Comparison of ENCODE assay signal across 13 cellular contexts in genomic region chr17:4901108-4901647, GRCh38. TPM values are rescaled to one million over a fixed set of nuclear protein-coding genes. Genes with fewer than 3 reads are reported as not detected.
A peak's percentile ranks its signal among the peaks of the same experiment; 100 is the strongest.
DNase-seq lines count a peak whose midpoint lies in the region; ATAC-seq and TF ChIP-seq lines count a peak whose summit lies in the region.
"Had no signal": no experiment of that assay in that cellular context is flagged by ENCODE, and none has a peak within 500 bp of the region (broad histone marks: within the 10 kb centered on the region; RNA-seq: fewer than 3 reads in every experiment).

No MANE protein-coding gene starts in this region.

- no peaks in the 10 kb centered on the region for H3K9me3 ChIP-seq in BLaER1
- H3K9me3 ChIP-seq in H9 (ENCODE audit: control insufficient read depth, low read depth, low read length): no peaks in the 10 kb centered on the region

- no peak overlapping the region for H3K18ac ChIP-seq in H9 (ENCODE audit: insufficient read length, low read depth, low read length)

- peaks cover 14% of the 10 kb centered on the region for H3K36me3 ChIP-seq in BLaER1

- H4K8ac ChIP-seq in H9 (replicated peaks; ENCODE audit: insufficient read length, low read depth, low read length): no peak overlapping the region

- peaks cover 13% of the 10 kb centered on the region for H3K27me3 Mint-ChIP-seq in H9 (ENCODE audit: low read depth)
- no peaks in the 10 kb centered on the region for H3K27me3 Mint-ChIP-seq in central memory CD8-positive, alpha-beta T cell
- no peaks in the 10 kb centered on the region for H3K27me3 Mint-ChIP-seq in natural killer cell treated with Interleukin-12 subunit alpha and Interleukin-12 subunit beta and Interleukin-15 and Interleukin-18, amount 100 ng/mL, for 72 hours

- H2BK12ac ChIP-seq in H9 (ENCODE audit: insufficient read length, low read depth, low read length): no peak overlapping the region

- no peak overlapping the region for H2AK5ac ChIP-seq in H9 (ENCODE audit: insufficient read length, low read length)

- no peak overlapping the region for H2AFZ ChIP-seq in H9 (ENCODE audit: low read length)

- H3K23me2 ChIP-seq in H9 (ENCODE audit: insufficient read length, low read depth, low read length, poor library complexity, severe bottlenecking): peaks cover 12% of the 10 kb centered on the region

- H3K36me3 Mint-ChIP-seq in H9 (ENCODE audit: insufficient read depth in 1 of 3, low read depth in 3 of 3): peaks cover 2 to 10% (median 7%) of the 10 kb centered on the region in 3 experiments; a peak in 5 of 7 replicates
- H3K36me3 Mint-ChIP-seq in central memory CD8-positive, alpha-beta T cell (ENCODE audit: insufficient read depth): peaks cover 35% of the 10 kb centered on the region
- no peaks in the 10 kb centered on the region for H3K36me3 Mint-ChIP-seq in natural killer cell treated with Interleukin-12 subunit alpha and Interleukin-12 subunit beta and Interleukin-15 and Interleukin-18, amount 100 ng/mL, for 72 hours

- no peak for ATAC-seq in central memory CD8-positive, alpha-beta T cell (replicated peaks; ENCODE audit: extremely low read depth, poor library complexity, severe bottlenecking)
- no peak for ATAC-seq in natural killer cell treated with Interleukin-12 subunit alpha and Interleukin-12 subunit beta and Interleukin-15 and Interleukin-18, amount 100 ng/mL, for 72 hours
- ATAC-seq in GM21390 (IDR thresholded peaks at IDR 0.05; ENCODE audit: unreplicated experiment): no peak
- no peak for ATAC-seq in HG03469 (IDR thresholded peaks at IDR 0.05; ENCODE audit: unreplicated experiment)
- ATAC-seq: foreskin keratinocyte had no signal

- H3K23ac ChIP-seq in H9 (ENCODE audit: insufficient read length, low read depth, low read length): no peak overlapping the region

- no peaks in the 10 kb centered on the region for H3K79me1 ChIP-seq in H9 (ENCODE audit: insufficient read depth, low read depth, low read length, poor library complexity, severe bottlenecking)

- no peaks in the 10 kb centered on the region for H3K79me2 ChIP-seq in H9 (ENCODE audit: insufficient read depth, low read length)

- H3K4me1 Mint-ChIP-seq in H9: peaks cover 10 to 28% of the 10 kb centered on the region in 2 experiments
- peaks cover 42% of the 10 kb centered on the region for H3K4me1 Mint-ChIP-seq in central memory CD8-positive, alpha-beta T cell
- H3K4me1 Mint-ChIP-seq in natural killer cell treated with Interleukin-12 subunit alpha and Interleukin-12 subunit beta and Interleukin-15 and Interleukin-18, amount 100 ng/mL, for 72 hours (ENCODE audit: low read depth in 2 of 2): peaks cover 26 to 38% of the 10 kb centered on the region in 2 donors

- peak overlapping the region; percentile 77 for H3K4me2 ChIP-seq in BLaER1
- H3K4me2 ChIP-seq in H9 (ENCODE audit: insufficient read depth, insufficient read length, low read length): peak overlapping the region; percentile 13

- H2BK5ac ChIP-seq in H9 (ENCODE audit: insufficient read length, low read length): no peak overlapping the region

- H3K4me1 ChIP-seq in BLaER1: peaks cover 52% of the 10 kb centered on the region
- peaks cover 3% of the 10 kb centered on the region; the same call in 1 of the 2 replicates for H3K4me1 ChIP-seq in H9 (ENCODE audit: insufficient read depth, low read length)
- H3K4me1 ChIP-seq: foreskin keratinocyte had no signal

- no peaks in the 10 kb centered on the region for H3K9me3 Mint-ChIP-seq in H9
- no peaks in the 10 kb centered on the region for H3K9me3 Mint-ChIP-seq in central memory CD8-positive, alpha-beta T cell
- no peaks in the 10 kb centered on the region for H3K9me3 Mint-ChIP-seq in natural killer cell treated with Interleukin-12 subunit alpha and Interleukin-12 subunit beta and Interleukin-15 and Interleukin-18, amount 100 ng/mL, for 72 hours

- H3K4me3 ChIP-seq in BLaER1: peak overlapping the region; percentile 46

- no peak overlapping the region for H3K14ac ChIP-seq in H9 (ENCODE audit: insufficient read depth, low read length)

- H2BK120ac ChIP-seq in H9 (ENCODE audit: low read depth, low read length, poor library complexity, severe bottlenecking): no peak overlapping the region

- H2BK20ac ChIP-seq in H9 (ENCODE audit: low read depth, low read length, poor library complexity, severe bottlenecking): no peak overlapping the region

- H4K5ac ChIP-seq in H9 (ENCODE audit: insufficient read length, low read depth, low read length): no peak overlapping the region

- no peak overlapping the region for H3T11ph ChIP-seq in H9 (ENCODE audit: low read length)

- H3K27ac ChIP-seq in BLaER1 (no peak overlapping the region), H9 (ENCODE audit: insufficient read length, low read depth, low read length) (no peak overlapping the region)
- H3K27ac ChIP-seq: foreskin keratinocyte had no signal

- peaks cover 35% of the 10 kb centered on the region for H3K27me3 ChIP-seq in BLaER1
- H3K27me3 ChIP-seq in H9 (ENCODE audit: insufficient read depth, low read length): no peaks in the 10 kb centered on the region
- H3K27me3 ChIP-seq: foreskin keratinocyte had no signal

- H4K20me1 ChIP-seq in BLaER1 (no peaks in the 10 kb centered on the region), H9 (ENCODE audit: control insufficient read depth, insufficient read depth, insufficient read length) (no peaks in the 10 kb centered on the region)

- no peak overlapping the region for H3K56ac ChIP-seq in H9 (ENCODE audit: insufficient read length, low read depth, low read length)

- no peak overlapping the region for H2BK15ac ChIP-seq in H9 (ENCODE audit: low read depth, low read length)

- no peak overlapping the region for H3K9ac ChIP-seq in BLaER1
- no peak overlapping the region for H3K9ac ChIP-seq in H9 (ENCODE audit: extremely low read depth, insufficient read length, low read length)

- H3K27ac Mint-ChIP-seq in H9: no peak overlapping the region
- H3K27ac Mint-ChIP-seq in central memory CD8-positive, alpha-beta T cell (ENCODE audit: low read depth): peak overlapping the region; percentile 93
- peak overlapping the region; percentile 57 to 78 for H3K27ac Mint-ChIP-seq in natural killer cell treated with Interleukin-12 subunit alpha and Interleukin-12 subunit beta and Interleukin-15 and Interleukin-18, amount 100 ng/mL, for 72 hours

- TF ChIP-seq CTCF in H9 (conservative IDR thresholded peaks at IDR 0.05): no peak

- no peak overlapping the region for H4K91ac ChIP-seq in H9 (ENCODE audit: insufficient read length, low read depth, low read length)

- WGBS in H9 (ENCODE audit: extremely low coverage, insufficient read length, low lambda C conversion rate): no CpG with 5 or more reads among the region's 37 CpGs

- DNase-seq in H9 (no peak), NOMO-1 treated with dmso at 0.1 percent for 144 hours (lab: John Stamatoyannopoulos, UW; ENCODE audit: unreplicated experiment) (no peak)
- no peak for DNase-seq in central memory CD8-positive, alpha-beta T cell (ENCODE audit: low spot score in 2 of 2)
- DNase-seq in natural killer cell treated with Interleukin-12 subunit alpha and Interleukin-12 subunit beta and Interleukin-15 and Interleukin-18, amount 100 ng/mL, for 72 hours (ENCODE audit: low spot score): no peak
- no peak for DNase-seq in stimulated activated CD4-positive, alpha-beta T cell treated with anti-CD3 and anti-CD28 coated beads, Interleukin-2, amount 100 ng/mL, for 48 hours
- DNase-seq: Calu3, foreskin keratinocyte, KBM-7, NCI-H226 had no signal

- H3K4me3 Mint-ChIP-seq in H9: peak overlapping the region; percentile 46 to 88
- peak overlapping the region; percentile 84 for H3K4me3 Mint-ChIP-seq in central memory CD8-positive, alpha-beta T cell
- H3K4me3 Mint-ChIP-seq in natural killer cell treated with Interleukin-12 subunit alpha and Interleukin-12 subunit beta and Interleukin-15 and Interleukin-18, amount 100 ng/mL, for 72 hours: peak overlapping the region; percentile 89

- H3K4ac ChIP-seq in H9 (ENCODE audit: low read depth, low read length): no peak overlapping the region

RNA-seq across cellular contexts. Expression of gene CHRNE, which starts 1.7 kb away (rescaled TPM):
- total RNA-seq in H9 (2021): 0.31 and 0.61 TPM in 2 replicates
- total RNA-seq in natural killer cell treated with Interleukin-12 subunit alpha and Interleukin-12 subunit beta and Interleukin-15 and Interleukin-18, amount 100 ng/mL, for 72 hours: 1 to 10 TPM; 3.9 to 7.6 TPM
- total RNA-seq: foreskin keratinocyte had no signal

RNA-seq across cellular contexts. Expression of gene C17orf107, which starts 1.8 kb away (rescaled TPM):
- 4.0 and 4.4 TPM in 2 replicates for total RNA-seq in H9 (2021)
- 1 to 10 TPM; 1.3 to 2.3 TPM for total RNA-seq in natural killer cell treated with Interleukin-12 subunit alpha and Interleukin-12 subunit beta and Interleukin-15 and Interleukin-18, amount 100 ng/mL, for 72 hours

RNA-seq across cellular contexts. Expression of gene GP1BA, which starts 30.9 kb away (rescaled TPM):
- not detected in 2 replicates for total RNA-seq in H9 (2021)
- under 1 TPM in 1 of 2 donors, not detected in 1; 0.12 TPM for total RNA-seq in natural killer cell treated with Interleukin-12 subunit alpha and Interleukin-12 subunit beta and Interleukin-15 and Interleukin-18, amount 100 ng/mL, for 72 hours
- total RNA-seq: bronchial epithelial cell, Calu3, foreskin keratinocyte had no signal

RNA-seq across cellular contexts. Expression of gene SLC25A11, which starts 38.7 kb away (rescaled TPM):
- total RNA-seq in H9 (2021): 74.9 and 80.6 TPM in 2 replicates
- 10 to 100 TPM; 85.9 to 91.6 TPM for total RNA-seq in natural killer cell treated with Interleukin-12 subunit alpha and Interleukin-12 subunit beta and Interleukin-15 and Interleukin-18, amount 100 ng/mL, for 72 hours

RNA-seq across cellular contexts. Expression of gene RNF167, which starts 38.9 kb away (rescaled TPM):
- 134 and 135 TPM in 2 replicates for total RNA-seq in H9 (2021)
- total RNA-seq in natural killer cell treated with Interleukin-12 subunit alpha and Interleukin-12 subunit beta and Interleukin-15 and Interleukin-18, amount 100 ng/mL, for 72 hours: 100 to 1,000 TPM; 144 to 150 TPM

Comparison
In these comparisons a context has a peak if more than half of its experiments do, and no peak if none do; other contexts are left out.
1. H3K27ac Mint-ChIP-seq: peak in central memory CD8-positive, alpha-beta T cell (single experiment) and natural killer cell treated with Interleukin-12 subunit alpha and Interleukin-12 subunit beta and Interleukin-15 and Interleukin-18, amount 100 ng/mL, for 72 hours (2 of 2); none in H9 (0 of 3).
2. Peak in every context shown above with its lines, with median percentiles within 50 percentile points of each other: H3K4me3 Mint-ChIP-seq.